In the genomic region with DNA sequence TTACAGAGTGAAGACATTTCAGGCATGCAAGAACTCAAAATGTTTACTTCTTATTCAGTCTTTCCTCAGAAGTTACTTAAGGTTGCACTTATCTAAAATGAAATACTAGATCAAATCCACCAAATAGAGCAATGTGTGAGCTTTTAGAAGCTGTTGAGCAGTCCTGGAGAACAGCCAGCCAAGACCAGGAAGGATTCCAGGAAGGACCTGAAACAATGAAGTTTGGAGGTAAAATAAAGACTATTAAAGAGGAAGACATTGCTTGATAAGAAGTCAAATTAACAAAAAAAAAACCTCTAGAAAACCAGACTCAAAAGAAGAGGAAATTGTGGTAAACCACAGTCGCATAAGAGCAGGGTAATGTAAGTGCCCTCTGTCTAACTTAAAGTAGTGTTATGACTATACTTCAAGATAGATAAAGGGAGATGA, we compare ENCODE assay signal across 9 cellular contexts.
A peak's percentile ranks its signal among the peaks of the same experiment; 100 is the strongest.
DNase-seq lines count a peak whose midpoint lies in the region; ATAC-seq and TF ChIP-seq lines count a peak whose summit lies in the region.
"Had no signal": no experiment of that assay in that cellular context is flagged by ENCODE, and none has a peak within 500 bp of the region (broad histone marks: within the 10 kb centered on the region; RNA-seq: fewer than 3 reads in every experiment).

No MANE protein-coding gene starts in this region.

- H3K9me3 ChIP-seq in CD4-positive, alpha-beta T cell (ENCODE audit: control insufficient read depth, low read length) = no peaks in the 10 kb centered on the region
- H3K9me3 ChIP-seq: thoracic aorta had no signal

- no peak for TF ChIP-seq CTCF in CD4-positive, alpha-beta T cell (IDR thresholded peaks at IDR 0.05)
- TF ChIP-seq CTCF in chondrocyte (IDR thresholded peaks at IDR 0.05) = no peak

- POLR2A ChIA-PET in CD4-positive, alpha-beta T cell (lab: Charles Lee) = interaction anchor here (0.7 to 1.2 kb wide), 2 partner anchors 73 to 87 kb away, joined by 3 read pairs; no protein-coding TSS in a partner anchor
- POLR2A ChIA-PET in HEK293T (lab: Yijun Ruan, JAX) = no interaction called here

- H3K27me3 Mint-ChIP-seq in CD4-positive, alpha-beta T cell = peaks cover 87% of the 10 kb centered on the region
- peaks cover 6% of the 10 kb centered on the region for H3K27me3 Mint-ChIP-seq in chondrocyte (ENCODE audit: low read depth)

- no peaks in the 10 kb centered on the region for H3K36me3 Mint-ChIP-seq in CD4-positive, alpha-beta T cell (ENCODE audit: low read depth)
- H3K36me3 Mint-ChIP-seq in chondrocyte (ENCODE audit: low read depth) = no peaks in the 10 kb centered on the region

- intact Hi-C loops in CD4-positive, alpha-beta T cell (cut with DNase I, micrococcal nuclease) = loop anchor here in 1 of 2 experiments (1.0 kb wide), 1 partner anchor 87 kb away; no protein-coding TSS in a partner anchor

- CTCF ChIA-PET in CD4-positive, alpha-beta T cell (lab: Charles Lee) = no interaction called here
- CTCF ChIA-PET in HEK293T (lab: Yijun Ruan, JAX) = no interaction called here

- H3K27ac ChIP-seq in CD4-positive, alpha-beta T cell (ENCODE audit: low read depth, low read length) = no peak overlapping the region
- H3K27ac ChIP-seq: thoracic aorta had no signal

- peaks cover 2% of the 10 kb centered on the region for H3K9me3 Mint-ChIP-seq in CD4-positive, alpha-beta T cell
- H3K9me3 Mint-ChIP-seq in chondrocyte (ENCODE audit: low read depth) = no peaks in the 10 kb centered on the region

- ATAC-seq in CD4-positive, alpha-beta T cell (ENCODE audit: poor library complexity) = peak; percentile 96
- peak; percentile 72 for ATAC-seq in GM21526 (IDR thresholded peaks at IDR 0.05; ENCODE audit: low FRiP score, unreplicated experiment)

- peaks cover 38% of the 10 kb centered on the region for H3K4me1 Mint-ChIP-seq in CD4-positive, alpha-beta T cell (ENCODE audit: low read depth)
- H3K4me1 Mint-ChIP-seq in chondrocyte (ENCODE audit: low read depth) = peaks cover 34% of the 10 kb centered on the region

- DNase-seq in CD4-positive, alpha-beta T cell = no peak
- DNase-seq in M059J (ENCODE audit: low read depth) (peak; percentile 88), chondrocyte (ENCODE audit: low spot score) (no peak), DMS79 treated with DMSO at 0.1 percent for 48 hours (lab: John Stamatoyannopoulos, UW) (no peak), HEK293T (ENCODE audit: extremely low spot score) (no peak)
- no peak for DNase-seq in stimulated activated CD4-positive, alpha-beta T cell treated with anti-CD3 and anti-CD28 coated beads, Interleukin-4, amount 100 ng/mL, for 1 hour
- DNase-seq in activated CD4-positive, alpha-beta T cell treated with anti-CD3 and anti-CD28 coated beads for 48 hours = no peak

- peaks cover 75% of the 10 kb centered on the region for H3K27me3 ChIP-seq in CD4-positive, alpha-beta T cell (ENCODE audit: control insufficient read depth, insufficient read depth, low read length)

- H3K4me3 Mint-ChIP-seq in CD4-positive, alpha-beta T cell = peak overlapping the region; percentile 40
- H3K4me3 Mint-ChIP-seq in chondrocyte (ENCODE audit: unreplicated experiment) = no peak overlapping the region

- H3K27ac Mint-ChIP-seq in CD4-positive, alpha-beta T cell = peak overlapping the region; percentile 53
- H3K27ac Mint-ChIP-seq in chondrocyte (ENCODE audit: unreplicated experiment) = peak overlapping the region; percentile 47

TF ChIP-seq in HEK293T, 16 proteins besides CTCF, POLR2A, EP300 and RAD21:
- TF ChIP-seq L3MBTL2 (conservative IDR thresholded peaks at IDR 0.05) = no peak
- TF ChIP-seq SUZ12 (IDR thresholded peaks at IDR 0.05) = no peak
- TF ChIP-seq ELF4 (IDR thresholded peaks at IDR 0.05) = no peak
- TF ChIP-seq ARNT (IDR thresholded peaks at IDR 0.05) = no peak
- no peak for TF ChIP-seq HDGF (IDR thresholded peaks at IDR 0.05; ENCODE audit: borderline replicate concordance)
- TF ChIP-seq TARDBP (IDR thresholded peaks at IDR 0.05) = no peak
- TF ChIP-seq CTBP1 (IDR thresholded peaks at IDR 0.05; ENCODE audit: borderline replicate concordance) = no peak
- no peak for TF ChIP-seq NFRKB (IDR thresholded peaks at IDR 0.05)
- TF ChIP-seq, protein P1, sequence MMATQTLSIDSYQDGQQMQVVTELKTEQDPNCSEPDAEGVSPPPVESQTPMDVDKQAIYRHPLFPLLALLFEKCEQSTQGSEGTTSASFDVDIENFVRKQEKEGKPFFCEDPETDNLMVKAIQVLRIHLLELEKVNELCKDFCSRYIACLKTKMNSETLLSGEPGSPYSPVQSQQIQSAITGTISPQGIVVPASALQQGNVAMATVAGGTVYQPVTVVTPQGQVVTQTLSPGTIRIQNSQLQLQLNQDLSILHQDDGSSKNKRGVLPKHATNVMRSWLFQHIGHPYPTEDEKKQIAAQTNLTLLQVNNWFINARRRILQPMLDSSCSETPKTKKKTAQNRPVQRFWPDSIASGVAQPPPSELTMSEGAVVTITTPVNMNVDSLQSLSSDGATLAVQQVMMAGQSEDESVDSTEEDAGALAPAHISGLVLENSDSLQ (IDR thresholded peaks at IDR 0.05) = no peak
- no peak for TF ChIP-seq SP1 (IDR thresholded peaks at IDR 0.05)
- no peak for TF ChIP-seq ZNF384 (IDR thresholded peaks at IDR 0.05)
- no peak for TF ChIP-seq BHLHE40 (IDR thresholded peaks at IDR 0.05; ENCODE audit: borderline replicate concordance)
- TF ChIP-seq FOXK2 (IDR thresholded peaks at IDR 0.05) = no peak
- no peak for TF ChIP-seq LEF1 (IDR thresholded peaks at IDR 0.05; ENCODE audit: borderline replicate concordance)
